Comparison of ENCODE assay signal across 1 cellular context in genomic region chr14:56918849-56919574, GRCh38.
A peak's percentile ranks its signal among the peaks of the same experiment; 100 is the strongest.
TF ChIP-seq lines count a peak whose summit lies in the region.

No MANE protein-coding gene starts in this region.

TF ChIP-seq in WTC11, 78 proteins besides CTCF, POLR2A, EP300 and RAD21 (continued from another document):
- TF ChIP-seq, protein P1, sequence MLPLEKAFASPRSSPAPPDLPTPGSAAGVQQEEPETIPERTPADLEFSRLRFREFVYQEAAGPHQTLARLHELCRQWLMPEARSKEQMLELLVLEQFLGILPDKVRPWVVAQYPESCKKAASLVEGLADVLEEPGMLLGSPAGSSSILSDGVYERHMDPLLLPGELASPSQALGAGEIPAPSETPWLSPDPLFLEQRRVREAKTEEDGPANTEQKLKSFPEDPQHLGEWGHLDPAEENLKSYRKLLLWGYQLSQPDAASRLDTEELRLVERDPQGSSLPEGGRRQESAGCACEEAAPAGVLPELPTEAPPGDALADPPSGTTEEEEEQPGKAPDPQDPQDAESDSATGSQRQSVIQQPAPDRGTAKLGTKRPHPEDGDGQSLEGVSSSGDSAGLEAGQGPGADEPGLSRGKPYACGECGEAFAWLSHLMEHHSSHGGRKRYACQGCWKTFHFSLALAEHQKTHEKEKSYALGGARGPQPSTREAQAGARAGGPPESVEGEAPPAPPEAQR (CRISPR knock-in tag; IDR thresholded peaks at IDR 0.05): no peak
- no peak for TF ChIP-seq STAT6 (CRISPR knock-in tag; conservative IDR thresholded peaks at IDR 0.05; ENCODE audit: low read depth)
- TF ChIP-seq FOXJ3 (CRISPR knock-in tag; IDR thresholded peaks at IDR 0.05; ENCODE audit: borderline replicate concordance): no peak
- no peak for TF ChIP-seq RELA (CRISPR knock-in tag; IDR thresholded peaks at IDR 0.05; ENCODE audit: borderline replicate concordance)
- TF ChIP-seq, protein P2, sequence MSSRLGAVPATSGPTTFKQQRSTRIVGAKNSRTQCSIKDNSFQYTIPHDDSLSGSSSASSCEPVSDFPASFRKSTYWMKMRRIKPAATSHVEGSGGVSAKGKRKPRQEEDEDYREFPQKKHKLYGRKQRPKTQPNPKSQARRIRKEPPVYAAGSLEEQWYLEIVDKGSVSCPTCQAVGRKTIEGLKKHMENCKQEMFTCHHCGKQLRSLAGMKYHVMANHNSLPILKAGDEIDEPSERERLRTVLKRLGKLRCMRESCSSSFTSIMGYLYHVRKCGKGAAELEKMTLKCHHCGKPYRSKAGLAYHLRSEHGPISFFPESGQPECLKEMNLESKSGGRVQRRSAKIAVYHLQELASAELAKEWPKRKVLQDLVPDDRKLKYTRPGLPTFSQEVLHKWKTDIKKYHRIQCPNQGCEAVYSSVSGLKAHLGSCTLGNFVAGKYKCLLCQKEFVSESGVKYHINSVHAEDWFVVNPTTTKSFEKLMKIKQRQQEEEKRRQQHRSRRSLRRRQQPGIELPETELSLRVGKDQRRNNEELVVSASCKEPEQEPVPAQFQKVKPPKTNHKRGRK (CRISPR knock-in tag; IDR thresholded peaks at IDR 0.05; ENCODE audit: borderline replicate concordance): no peak
- TF ChIP-seq ZNF232 (CRISPR knock-in tag; IDR thresholded peaks at IDR 0.05): no peak
- TF ChIP-seq PRDM15 (CRISPR knock-in tag; IDR thresholded peaks at IDR 0.05): no peak
- TF ChIP-seq FOXK1 (CRISPR knock-in tag; IDR thresholded peaks at IDR 0.05): peak; percentile 71
- no peak for TF ChIP-seq JUN (CRISPR knock-in tag; IDR thresholded peaks at IDR 0.05)
- TF ChIP-seq ZNF532 (CRISPR knock-in tag; IDR thresholded peaks at IDR 0.05; ENCODE audit: borderline replicate concordance): no peak
- peak; percentile 74; the same call in 1 of the 2 replicates for TF ChIP-seq ETV6 (CRISPR knock-in tag; IDR thresholded peaks at IDR 0.05)
- no peak for TF ChIP-seq SMAD4 (CRISPR knock-in tag; IDR thresholded peaks at IDR 0.05)
- 0 out of 2 replicates have a peak, but pooled peaks have one; percentile 30 for TF ChIP-seq SP1 (CRISPR knock-in tag; conservative IDR thresholded peaks at IDR 0.05)
- TF ChIP-seq, protein P3, sequence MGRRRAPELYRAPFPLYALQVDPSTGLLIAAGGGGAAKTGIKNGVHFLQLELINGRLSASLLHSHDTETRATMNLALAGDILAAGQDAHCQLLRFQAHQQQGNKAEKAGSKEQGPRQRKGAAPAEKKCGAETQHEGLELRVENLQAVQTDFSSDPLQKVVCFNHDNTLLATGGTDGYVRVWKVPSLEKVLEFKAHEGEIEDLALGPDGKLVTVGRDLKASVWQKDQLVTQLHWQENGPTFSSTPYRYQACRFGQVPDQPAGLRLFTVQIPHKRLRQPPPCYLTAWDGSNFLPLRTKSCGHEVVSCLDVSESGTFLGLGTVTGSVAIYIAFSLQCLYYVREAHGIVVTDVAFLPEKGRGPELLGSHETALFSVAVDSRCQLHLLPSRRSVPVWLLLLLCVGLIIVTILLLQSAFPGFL (CRISPR knock-in tag; IDR thresholded peaks at IDR 0.05; ENCODE audit: borderline replicate concordance): no peak
- TF ChIP-seq ZNF263 (CRISPR knock-in tag; IDR thresholded peaks at IDR 0.05; ENCODE audit: low read depth): no peak
- TF ChIP-seq ZBTB43 (CRISPR knock-in tag; IDR thresholded peaks at IDR 0.05): no peak
- no peak for TF ChIP-seq NR3C1 (CRISPR knock-in tag; conservative IDR thresholded peaks at IDR 0.05; ENCODE audit: low read depth)
- TF ChIP-seq, protein P4, sequence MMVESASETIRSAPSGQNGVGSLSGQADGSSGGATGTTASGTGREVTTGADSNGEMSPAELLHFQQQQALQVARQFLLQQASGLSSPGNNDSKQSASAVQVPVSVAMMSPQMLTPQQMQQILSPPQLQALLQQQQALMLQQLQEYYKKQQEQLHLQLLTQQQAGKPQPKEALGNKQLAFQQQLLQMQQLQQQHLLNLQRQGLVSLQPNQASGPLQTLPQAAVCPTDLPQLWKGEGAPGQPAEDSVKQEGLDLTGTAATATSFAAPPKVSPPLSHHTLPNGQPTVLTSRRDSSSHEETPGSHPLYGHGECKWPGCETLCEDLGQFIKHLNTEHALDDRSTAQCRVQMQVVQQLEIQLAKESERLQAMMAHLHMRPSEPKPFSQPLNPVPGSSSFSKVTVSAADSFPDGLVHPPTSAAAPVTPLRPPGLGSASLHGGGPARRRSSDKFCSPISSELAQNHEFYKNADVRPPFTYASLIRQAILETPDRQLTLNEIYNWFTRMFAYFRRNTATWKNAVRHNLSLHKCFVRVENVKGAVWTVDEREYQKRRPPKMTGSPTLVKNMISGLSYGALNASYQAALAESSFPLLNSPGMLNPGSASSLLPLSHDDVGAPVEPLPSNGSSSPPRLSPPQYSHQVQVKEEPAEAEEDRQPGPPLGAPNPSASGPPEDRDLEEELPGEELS (CRISPR knock-in tag; IDR thresholded peaks at IDR 0.05): peak; percentile 91; the same call in 1 of the 2 replicates
- no peak for TF ChIP-seq ERG (CRISPR knock-in tag; IDR thresholded peaks at IDR 0.05)
